ENCODE assay signal across 11 cellular contexts in genomic region chr12:49750994-49751393, GRCh38. TPM values are rescaled to one million over a fixed set of nuclear protein-coding genes. Genes with fewer than 3 reads are reported as not detected.
DNase-seq lines count a peak whose midpoint lies in the region; FAIRE-seq and TF ChIP-seq lines count a peak whose summit lies in the region.
"Had no signal": no experiment of that assay in that cellular context is flagged by ENCODE, and none has a peak within 500 bp of the region (broad histone marks: within the 10 kb centered on the region; RNA-seq: fewer than 3 reads in every experiment).

No MANE protein-coding gene starts in this region.

- H3K4me2 ChIP-seq in astrocyte (ENCODE audit: low read length) = no peak overlapping the region

- H3K4me1 Mint-ChIP-seq in T-helper 2 cell treated with Interferon-gamma antibody and Interleukin-4, amounts not matched to agents 5 μg/mL and 100 μg/mL, for 36 hours (ENCODE audit: low read depth) = peaks cover 63% of the 10 kb centered on the region
- H3K4me1 Mint-ChIP-seq in IgD-negative memory B cell (peaks cover 70 to 79% (median 72%) of the 10 kb centered on the region in 3 donors), astrocyte (ENCODE audit: low read depth, unreplicated experiment) (peaks cover 63% of the 10 kb centered on the region), nephron progenitor cell (peaks cover 24% of the 10 kb centered on the region)

- DNase-seq in T-helper 2 cell treated with Interferon-gamma antibody and Interleukin-4, amounts not matched to agents 5 μg/mL and 100 μg/mL, for 36 hours (ENCODE audit: low spot score) = no peak
- no peak for DNase-seq in T-helper 2 cell
- DNase-seq in astrocyte (ENCODE audit: low read depth) = no peak
- no peak for DNase-seq in nephron progenitor cell
- DNase-seq in C1 segment of cervical spinal cord (lab: John Stamatoyannopoulos, UW) = no peak
- no peak for DNase-seq in middle frontal gyrus (ENCODE audit: extremely low spot score, low spot score)
- no peak for DNase-seq in H7
- DNase-seq: esophagus squamous epithelium, MG63 had no signal

- peaks cover 98% of the 10 kb centered on the region for H3K79me2 ChIP-seq in astrocyte (ENCODE audit: insufficient read depth, low read length)

- H3K4me3 ChIP-seq in astrocyte (ENCODE audit: insufficient read depth, low read depth, low read length) (no peak overlapping the region), H7 (ENCODE audit: insufficient read depth, low read depth, low read length) (no peak overlapping the region)
- H3K4me3 ChIP-seq: esophagus squamous epithelium, MG63 had no signal

- H3K9ac ChIP-seq in astrocyte (ENCODE audit: low read length) = no peak overlapping the region

- TF ChIP-seq CTCF in astrocyte (IDR thresholded peaks at IDR 0.05; ENCODE audit: insufficient read depth, low read depth, low read length) (no peak), nephron progenitor cell (IDR thresholded peaks at IDR 0.05) (no peak)

- no peak overlapping the region for H2AFZ ChIP-seq in astrocyte (ENCODE audit: low read depth, low read length)

- no peaks in the 10 kb centered on the region for H3K27me3 Mint-ChIP-seq in T-helper 2 cell treated with Interferon-gamma antibody and Interleukin-4, amounts not matched to agents 5 μg/mL and 100 μg/mL, for 36 hours (ENCODE audit: low read depth)
- H3K27me3 Mint-ChIP-seq in IgD-negative memory B cell (no peaks in the 10 kb centered on the region), astrocyte (ENCODE audit: low read depth, unreplicated experiment) (no peaks in the 10 kb centered on the region), nephron progenitor cell (ENCODE audit: low read depth, poor library complexity) (no peaks in the 10 kb centered on the region)

- H3K27ac Mint-ChIP-seq in T-helper 2 cell treated with Interferon-gamma antibody and Interleukin-4, amounts not matched to agents 5 μg/mL and 100 μg/mL, for 36 hours = peak overlapping the region; percentile 81
- H3K27ac Mint-ChIP-seq in IgD-negative memory B cell = peak overlapping the region; percentile 3 to 91 (median 18)
- peak overlapping the region; percentile 88 for H3K27ac Mint-ChIP-seq in astrocyte (ENCODE audit: unreplicated experiment)
- H3K27ac Mint-ChIP-seq in nephron progenitor cell = peak overlapping the region; percentile 17

- FAIRE-seq in astrocyte (lab: Jason Lieb, UNC) = no peak
- FAIRE-seq: A204.1 had no signal

- peaks cover 97% of the 10 kb centered on the region for H4K20me1 ChIP-seq in astrocyte (ENCODE audit: insufficient read depth, low read length)

- peaks cover 71% of the 10 kb centered on the region for H3K36me3 Mint-ChIP-seq in T-helper 2 cell treated with Interferon-gamma antibody and Interleukin-4, amounts not matched to agents 5 μg/mL and 100 μg/mL, for 36 hours (ENCODE audit: low read depth)
- peaks cover 2% of the 10 kb centered on the region for H3K36me3 Mint-ChIP-seq in IgD-negative memory B cell
- H3K36me3 Mint-ChIP-seq in astrocyte (ENCODE audit: low read depth, unreplicated experiment) = peaks cover 10% of the 10 kb centered on the region
- H3K36me3 Mint-ChIP-seq in nephron progenitor cell (ENCODE audit: low read depth) = peaks cover 48% of the 10 kb centered on the region

- no peaks in the 10 kb centered on the region for H3K9me3 Mint-ChIP-seq in T-helper 2 cell treated with Interferon-gamma antibody and Interleukin-4, amounts not matched to agents 5 μg/mL and 100 μg/mL, for 36 hours
- no peaks in the 10 kb centered on the region for H3K9me3 Mint-ChIP-seq in IgD-negative memory B cell
- H3K9me3 Mint-ChIP-seq in astrocyte (ENCODE audit: unreplicated experiment) = no peaks in the 10 kb centered on the region
- H3K9me3 Mint-ChIP-seq in nephron progenitor cell = no peaks in the 10 kb centered on the region

- H3K36me3 ChIP-seq in astrocyte (ENCODE audit: insufficient read depth, low read length) (peaks cover 31% of the 10 kb centered on the region), H7 (replicated peaks; ENCODE audit: control insufficient read depth, insufficient read depth, low read length) (peaks cover 19% of the 10 kb centered on the region)

- H3K4me3 Mint-ChIP-seq in T-helper 2 cell treated with Interferon-gamma antibody and Interleukin-4, amounts not matched to agents 5 μg/mL and 100 μg/mL, for 36 hours = peak overlapping the region; percentile 81
- H3K4me3 Mint-ChIP-seq in IgD-negative memory B cell = peak overlapping the region in 3 of 4 donors; percentile 36 to 76 (median 60)
- H3K4me3 Mint-ChIP-seq in astrocyte (ENCODE audit: unreplicated experiment) = peak overlapping the region; percentile 51
- no peak overlapping the region for H3K4me3 Mint-ChIP-seq in nephron progenitor cell

- H3K27ac ChIP-seq in astrocyte (ENCODE audit: low read depth, low read length) = no peak overlapping the region

- H3K4me1 ChIP-seq in astrocyte (ENCODE audit: insufficient read depth, low read length) = peaks cover 15% of the 10 kb centered on the region

- H3K27me3 ChIP-seq in astrocyte (ENCODE audit: insufficient read depth, low read length) (no peaks in the 10 kb centered on the region), H7 (ENCODE audit: control insufficient read depth, insufficient read depth, low read length) (no peaks in the 10 kb centered on the region)
- H3K27me3 ChIP-seq: esophagus squamous epithelium, MG63 had no signal

- no peaks in the 10 kb centered on the region for H3K9me3 ChIP-seq in astrocyte (ENCODE audit: insufficient read depth, low read depth, low read length)
- H3K9me3 ChIP-seq: esophagus squamous epithelium had no signal

RNA-seq across cellular contexts. Expression of gene TMBIM6, which starts 9.6 kb away (rescaled TPM):
- 710 TPM for polyA plus RNA-seq in IgD-negative memory B cell
- 434 and 452 TPM in 2 replicates for total RNA-seq in astrocyte
- 385 and 401 TPM in 2 replicates for total RNA-seq in H7 (2014; rRNA removed; shearing (Covaris generic))

RNA-seq across cellular contexts. Expression of gene FMNL3, which starts 43.8 kb away (rescaled TPM):
- polyA plus RNA-seq in IgD-negative memory B cell = 5.6 TPM
- 58.4 and 62.9 TPM in 2 replicates for total RNA-seq in astrocyte
- total RNA-seq in H7 (2014; rRNA removed; shearing (Covaris generic)) = 16.0 and 19.4 TPM in 2 replicates

Comparison
In these comparisons a context has a peak if more than half of its experiments do, and no peak if none do; other contexts are left out.
1. H3K27ac Mint-ChIP-seq: peak in every context shown above with its lines; median percentile 88 in astrocyte; 81 in T-helper 2 cell treated with Interferon-gamma antibody and Interleukin-4, amounts not matched to agents 5 μg/mL and 100 μg/mL, for 36 hours; 18 in IgD-negative memory B cell; 17 in nephron progenitor cell.